In genomic region chr5:68946728-68947127, GRCh38 we compare ENCODE assay signal across 33 cellular contexts.
"Had no signal": no experiment of that assay in that cellular context is flagged by ENCODE, and none has a peak within 500 bp of the region (broad histone marks: within the 10 kb centered on the region; RNA-seq: fewer than 3 reads in every experiment).

No MANE protein-coding gene starts in this region.

- H3K4me3 ChIP-seq: adrenal gland, ascending aorta, body of pancreas, breast epithelium, cardiac muscle cell had no signal

- H3K9me3 ChIP-seq: adrenal gland, ascending aorta, body of pancreas, breast epithelium had no signal

- H3K27ac ChIP-seq: adrenal gland, ascending aorta, body of pancreas, brain microvascular endothelial cell, breast epithelium, cardiac muscle cell had no signal

- H3K27me3 ChIP-seq: adrenal gland, ascending aorta, body of pancreas, brain microvascular endothelial cell, breast epithelium, cardiac muscle cell had no signal

- DNase-seq: activated effector memory CD4-positive, alpha-beta T cell treated with anti-CD3 and anti-CD28 coated beads, Interleukin-2, amount 50 U/mL, for 16 hours; activated effector memory CD4-positive, alpha-beta T cell treated with Interleukin-2 at 50 U/mL for 16 hours; activated gamma-delta T cell; activated gamma-delta T cell treated with Interleukin-2 at 50 U/mL for 16 hours; activated naive CD4-positive, alpha-beta T cell; activated naive CD4-positive, alpha-beta T cell treated with anti-CD3 and anti-CD28 coated beads for 36 hours; activated naive CD4-positive, alpha-beta T cell treated with anti-CD3 and anti-CD28 coated beads, Interleukin-2, amount 10 ng/mL, durations not matched to agents 7 days and 5 days; activated naive CD4-positive, alpha-beta T cell treated with anti-CD3 and anti-CD28 coated beads, Interleukin-2, amount 50 U/mL, for 16 hours; activated naive CD4-positive, alpha-beta T cell treated with Interleukin-2 at 50 U/mL for 16 hours; activated naive CD8-positive, alpha-beta T cell treated with anti-CD3 and anti-CD28 coated beads for 36 hours; activated naive CD8-positive, alpha-beta T cell treated with anti-CD3 and anti-CD28 coated beads, Interleukin-2, amount 10 ng/mL, durations not matched to agents 7 days and 5 days; activated naive CD8-positive, alpha-beta T cell treated with anti-CD3 and anti-CD28 coated beads, Interleukin-2, amount 50 U/mL, for 24 hours; activated T-cell treated with anti-CD3 and anti-CD28 coated beads for 4 hours; activated T-cell treated with anti-CD3 and anti-CD28 coated beads, Interleukin-2, amount 50 U/mL, for 1 hour; activated T-cell treated with anti-CD3 and anti-CD28 coated beads, Interleukin-2, amount 50 U/mL, for 24 hours; activated T-cell treated with anti-CD3 and anti-CD28 coated beads, Interleukin-2, amount 50 U/mL, for 4 hours; activated T-cell treated with anti-CD3 and anti-CD28 coated beads, Interleukin-2, amount 50 U/mL, for 48 hours; activated T-cell treated with anti-CD3 and anti-CD28 coated beads, Interleukin-2, amount 50 U/mL, for 72 hours; adrenal gland; amniotic stem cell; amygdala; anterior cingulate cortex; aorta; body of pancreas; brain microvascular endothelial cell; caudate nucleus; central memory CD4-positive, alpha-beta T cell; cerebellar nuclear complex had no signal

- H3K4me1 ChIP-seq: ascending aorta, body of pancreas had no signal

- ATAC-seq: activated naive CD4-positive, alpha-beta T cell treated with anti-CD3 and anti-CD28 coated beads, Interleukin-2, amount 50 U/mL, for 72 hours; activated naive CD8-positive, alpha-beta T cell treated with anti-CD3 and anti-CD28 coated beads, Interleukin-2, amount 50 U/mL, for 24 hours; activated T-cell treated with anti-CD3 and anti-CD28 coated beads, Interleukin-2, amount 50 U/mL, for 4 hours; activated T-cell treated with anti-CD3 and anti-CD28 coated beads, Interleukin-2, amount 50 U/mL, for 72 hours; activated T-helper 17 cell treated with anti-CD3 and anti-CD28 coated beads, Interleukin-2, amount 50 U/mL, for 72 hours; body of pancreas had no signal

- H3K36me3 ChIP-seq: adrenal gland, ascending aorta, brain microvascular endothelial cell, breast epithelium, cardiac muscle cell had no signal
